ENCODE assay signal across 8 cellular contexts in genomic region chr14:72925171-72925759, GRCh38. TPM values are rescaled to one million over a fixed set of nuclear protein-coding genes. Genes with fewer than 3 reads are reported as not detected.
DNase-seq lines count a peak whose midpoint lies in the region; ATAC-seq and TF ChIP-seq lines count a peak whose summit lies in the region.

No MANE protein-coding gene starts in this region.

- no peaks in the 10 kb centered on the region for H3K36me3 Mint-ChIP-seq in neural crest cell (ENCODE audit: low read depth)

- H3K79me2 ChIP-seq in KMS-11 (ENCODE audit: insufficient read depth, low read depth), result peaks cover 21% of the 10 kb centered on the region

- peak overlapping the region; percentile 99 for H3K4me3 Mint-ChIP-seq in neural crest cell

- H3K4me1 ChIP-seq in BE2C (peaks cover 9% of the 10 kb centered on the region), KMS-11 (ENCODE audit: low read depth, poor library complexity, severe bottlenecking) (peaks cover 4% of the 10 kb centered on the region), colonic mucosa (no peaks in the 10 kb centered on the region)

- no peak for TF ChIP-seq CTCF in BE2C (IDR thresholded peaks at IDR 0.05; ENCODE audit: low read depth, low read length)
- no peak for TF ChIP-seq CTCF in KMS-11 (conservative IDR thresholded peaks at IDR 0.05; ENCODE audit: low read depth, low read length)
- no peak for TF ChIP-seq CTCF in colonic mucosa (IDR thresholded peaks at IDR 0.05)
- TF ChIP-seq CTCF in neural crest cell (conservative IDR thresholded peaks at IDR 0.05), result no peak
- no peak for TF ChIP-seq CTCF in GM13976 (IDR thresholded peaks at IDR 0.05; ENCODE audit: borderline replicate concordance, control extremely low read depth, extremely low read depth, insufficient read depth, missing control alignments)

- peaks cover 18% of the 10 kb centered on the region for H3K27me3 Mint-ChIP-seq in neural crest cell (ENCODE audit: low read depth)

- ATAC-seq in HG02981 (IDR thresholded peaks at IDR 0.05; ENCODE audit: unreplicated experiment), result no peak

- peak overlapping the region; percentile 54 for H2AFZ ChIP-seq in KMS-11 (ENCODE audit: low read depth)

- H3K4me2 ChIP-seq in KMS-11, result peak overlapping the region; percentile 46; the same call in 1 of the 2 replicates

- no peak for DNase-seq in BE2C
- peak; percentile 27 for DNase-seq in colonic mucosa
- DNase-seq in neural crest cell (ENCODE audit: low read depth, low spot score), result no peak
- DNase-seq in MV-4-11 (lab: John Stamatoyannopoulos, UW), result no peak
- no peak for DNase-seq in GM13976 (ENCODE audit: low spot score)
- no peak for DNase-seq in DMS153 treated with DMSO at 0.1 percent for 48 hours (lab: John Stamatoyannopoulos, UW; ENCODE audit: unreplicated experiment)

- no peaks in the 10 kb centered on the region for H3K9me3 Mint-ChIP-seq in neural crest cell

- H3K36me3 ChIP-seq in BE2C (peaks cover 5% of the 10 kb centered on the region; the same call in 1 of the 2 replicates), KMS-11 (ENCODE audit: insufficient read depth) (no peaks in the 10 kb centered on the region), colonic mucosa (no peaks in the 10 kb centered on the region)

- no peaks in the 10 kb centered on the region for H4K20me1 ChIP-seq in KMS-11 (ENCODE audit: insufficient read depth)

- H3K27ac ChIP-seq in KMS-11 (no peak overlapping the region), colonic mucosa (no peak overlapping the region)

- H3K9ac ChIP-seq in KMS-11, result peak overlapping the region; percentile 22; the same call in 1 of the 2 replicates
- peak overlapping the region in 1 of 2 donors; percentile 93 for H3K9ac ChIP-seq in colonic mucosa (ENCODE audit: low read depth in 2 of 2, low read length in 2 of 2)

- peaks cover 15% of the 10 kb centered on the region for H3K4me1 Mint-ChIP-seq in neural crest cell

- intact Hi-C loops in colonic mucosa (cut with DNase I), result no loop called here

- H3K4me3 ChIP-seq in BE2C (ENCODE audit: low read depth, low read length) (peak overlapping the region; percentile 96), KMS-11 (IDR thresholded peaks at IDR 0.05; ENCODE audit: insufficient read depth, low read depth, low read length) (no peak overlapping the region), colonic mucosa (no peak overlapping the region)

- in situ Hi-C loops in GM13976 (cut with MboI; ENCODE audit: low sequenced_read_pairs, unreplicated experiment), result no loop called here

- H3K9me3 ChIP-seq in BE2C, result no peaks in the 10 kb centered on the region
- H3K9me3 ChIP-seq in colonic mucosa, result no peaks in the 10 kb centered on the region

- H3K27ac Mint-ChIP-seq in neural crest cell (ENCODE audit: unreplicated experiment), result no peak overlapping the region

- H3K27me3 ChIP-seq in BE2C (no peaks in the 10 kb centered on the region), KMS-11 (ENCODE audit: insufficient read depth, low read depth) (no peaks in the 10 kb centered on the region), colonic mucosa (no peaks in the 10 kb centered on the region)

RNA-seq across cellular contexts. Expression of gene DCAF4, which starts 1.0 kb away (rescaled TPM):
- polyA plus RNA-seq in BE2C (2012; ENCODE audit: insufficient read depth, insufficient read length, low read depth), result 21.1 TPM
- total RNA-seq in colonic mucosa, result 10 to 100 TPM in 1 of 2 donors, 1 to 10 TPM in 1; 8.3 to 11.3 TPM
- total RNA-seq in neural crest cell, result 9.5 and 10.6 TPM in 2 replicates

RNA-seq across cellular contexts. Expression of gene DPF3, which starts 31.4 kb away (rescaled TPM):
- polyA plus RNA-seq in BE2C (2012; ENCODE audit: insufficient read depth, insufficient read length, low read depth), result 44.1 TPM
- total RNA-seq in colonic mucosa (10 to 100 TPM in 1 of 2 donors, 1 to 10 TPM in 1; 6.7 to 14.0 TPM), neural crest cell (1.3 TPM in 2 replicates)
